Comparison of ENCODE assay signal across 1 cellular context in the genomic region with DNA sequence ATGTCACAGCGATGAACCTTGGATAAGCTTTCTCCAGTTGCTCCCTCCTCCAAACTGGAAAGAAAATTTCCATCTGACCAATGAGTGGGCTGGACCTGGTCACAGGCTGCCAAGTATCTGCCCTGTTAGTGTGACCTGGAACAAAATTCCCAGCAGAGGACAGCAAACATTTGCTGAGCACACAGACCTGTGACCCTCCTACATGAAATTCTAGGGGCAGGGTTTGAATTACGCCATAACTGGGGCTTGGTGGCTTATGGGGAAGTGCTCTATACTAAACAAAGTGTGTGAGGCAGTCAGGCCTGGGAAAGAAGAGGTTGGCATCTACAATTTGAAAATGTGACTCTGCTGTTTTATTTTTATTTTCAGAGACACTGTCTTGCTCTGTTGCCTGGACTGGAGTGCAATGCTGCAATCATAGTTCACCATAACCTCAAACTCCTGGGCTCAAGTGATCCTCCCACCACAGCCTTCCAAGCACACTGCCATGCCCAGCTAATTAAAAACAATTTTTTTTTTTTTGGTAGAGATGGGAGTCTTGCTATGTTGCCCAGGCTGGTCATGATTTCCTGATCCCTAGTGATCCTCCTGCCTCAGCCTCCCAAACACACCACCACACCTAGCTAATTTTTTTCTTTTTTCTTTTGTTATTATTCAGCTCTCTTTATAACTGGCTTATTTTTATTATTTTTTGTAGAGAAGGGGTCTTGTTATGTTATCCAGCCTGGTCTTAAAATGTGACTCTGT.
TF ChIP-seq lines count a peak whose summit lies in the region.

No MANE protein-coding gene starts in this region.

TF ChIP-seq in HEK293, 187 proteins besides CTCF, POLR2A, EP300 and RAD21 (continued from another document):
- TF ChIP-seq, protein P1, sequence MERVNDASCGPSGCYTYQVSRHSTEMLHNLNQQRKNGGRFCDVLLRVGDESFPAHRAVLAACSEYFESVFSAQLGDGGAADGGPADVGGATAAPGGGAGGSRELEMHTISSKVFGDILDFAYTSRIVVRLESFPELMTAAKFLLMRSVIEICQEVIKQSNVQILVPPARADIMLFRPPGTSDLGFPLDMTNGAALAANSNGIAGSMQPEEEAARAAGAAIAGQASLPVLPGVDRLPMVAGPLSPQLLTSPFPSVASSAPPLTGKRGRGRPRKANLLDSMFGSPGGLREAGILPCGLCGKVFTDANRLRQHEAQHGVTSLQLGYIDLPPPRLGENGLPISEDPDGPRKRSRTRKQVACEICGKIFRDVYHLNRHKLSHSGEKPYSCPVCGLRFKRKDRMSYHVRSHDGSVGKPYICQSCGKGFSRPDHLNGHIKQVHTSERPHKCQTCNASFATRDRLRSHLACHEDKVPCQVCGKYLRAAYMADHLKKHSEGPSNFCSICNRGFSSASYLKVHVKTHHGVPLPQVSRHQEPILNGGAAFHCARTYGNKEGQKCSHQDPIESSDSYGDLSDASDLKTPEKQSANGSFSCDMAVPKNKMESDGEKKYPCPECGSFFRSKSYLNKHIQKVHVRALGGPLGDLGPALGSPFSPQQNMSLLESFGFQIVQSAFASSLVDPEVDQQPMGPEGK (tag by site-specific recombination; IDR thresholded peaks at IDR 0.05): no peak
- TF ChIP-seq ZIC2 (tag by site-specific recombination; IDR thresholded peaks at IDR 0.05): no peak
- TF ChIP-seq ZNF785 (tag by site-specific recombination; IDR thresholded peaks at IDR 0.05): no peak
